27 cellular contexts compared by ENCODE assay signal in genomic region chr4:174403177-174403543, GRCh38.
"Had no signal": no experiment of that assay in that cellular context is flagged by ENCODE, and none has a peak within 500 bp of the region (broad histone marks: within the 10 kb centered on the region; RNA-seq: fewer than 3 reads in every experiment).

No MANE protein-coding gene starts in this region.

- DNase-seq: activated CD4-positive, alpha-beta T cell treated with anti-CD3 and anti-CD28 coated beads, Interleukin-2, amount 50 U/mL, for 1 hour; activated CD4-positive, CD25-positive, alpha-beta regulatory T cell treated with anti-CD3 and anti-CD28 coated beads, Interleukin-2, amount 50 U/mL, for 72 hours; activated CD8-positive, alpha-beta T cell treated with anti-CD3 and anti-CD28 coated beads, Interleukin-2, amount 10 ng/mL, durations not matched to agents 7 days and 5 days; activated naive CD4-positive, alpha-beta T cell; activated naive CD8-positive, alpha-beta T cell treated with anti-CD3 and anti-CD28 coated beads for 36 hours; activated T-cell treated with anti-CD3 and anti-CD28 coated beads, Interleukin-2, amount 50 U/mL, for 1 hour; effector memory CD4-positive, alpha-beta T cell; glutamatergic neuron; hippocampal formation; kidney glomerular epithelial cell; midbrain; natural killer cell; ovary; spleen; stimulated activated CD4-positive, alpha-beta T cell treated with anti-CD3 and anti-CD28 coated beads, Interleukin-4, amount 100 ng/mL, for 4 hours; substantia nigra; thyroid gland had no signal

- H3K36me3 ChIP-seq: breast epithelium, left lung, neutrophil, ovary, prostate gland, spleen, thyroid gland had no signal

- H3K27ac Mint-ChIP-seq: activated CD8-positive, alpha-beta T cell treated with anti-CD3 and anti-CD28 coated beads, Interleukin-2, amount 10 ng/mL, durations not matched to agents 7 days and 5 days; activated naive CD8-positive, alpha-beta T cell treated with anti-CD3 and anti-CD28 coated beads for 36 hours; activated T-helper 17 cell treated with anti-CD3 and anti-CD28 coated beads, Interleukin-2, amount 50 U/mL, for 72 hours; natural killer cell; stimulated activated naive CD8-positive, alpha-beta T cell treated with anti-CD3 and anti-CD28 coated beads, Interleukin-15, Interleukin-2, amounts not matched to agents 100 ng/mL and 50 ng/mL, for 24 hours; T-helper 2 cell treated with Interferon-gamma antibody and Interleukin-4, amounts not matched to agents 5 μg/mL and 100 μg/mL, for 36 hours had no signal

- H3K27me3 Mint-ChIP-seq: activated naive CD8-positive, alpha-beta T cell treated with anti-CD3 and anti-CD28 coated beads for 36 hours; central memory CD8-positive, alpha-beta T cell; stimulated activated naive CD8-positive, alpha-beta T cell treated with anti-CD3 and anti-CD28 coated beads, Interleukin-15, Interleukin-2, amounts not matched to agents 100 ng/mL and 50 ng/mL, for 24 hours had no signal

- H3K9me3 ChIP-seq: breast epithelium, left lung, neutrophil, ovary, prostate gland, spleen, thyroid gland had no signal

- H3K36me3 Mint-ChIP-seq: activated naive CD8-positive, alpha-beta T cell treated with anti-CD3 and anti-CD28 coated beads for 36 hours; natural killer cell had no signal

- H3K4me1 ChIP-seq: breast epithelium, left lung, prostate gland, spleen, thyroid gland had no signal

- H3K4me3 Mint-ChIP-seq: activated CD8-positive, alpha-beta T cell treated with anti-CD3 and anti-CD28 coated beads, Interleukin-2, amount 10 ng/mL, durations not matched to agents 7 days and 5 days; activated naive CD8-positive, alpha-beta T cell treated with anti-CD3 and anti-CD28 coated beads for 36 hours; activated T-helper 17 cell treated with anti-CD3 and anti-CD28 coated beads, Interleukin-2, amount 50 U/mL, for 72 hours; central memory CD8-positive, alpha-beta T cell; natural killer cell; stimulated activated naive CD8-positive, alpha-beta T cell treated with anti-CD3 and anti-CD28 coated beads, Interleukin-15, Interleukin-2, amounts not matched to agents 100 ng/mL and 50 ng/mL, for 24 hours; T-helper 2 cell treated with Interferon-gamma antibody and Interleukin-4, amounts not matched to agents 5 μg/mL and 100 μg/mL, for 36 hours had no signal

- ATAC-seq: activated CD8-positive, alpha-beta T cell treated with anti-CD3 and anti-CD28 coated beads, Interleukin-2, amount 10 ng/mL, durations not matched to agents 7 days and 5 days; left lung; natural killer cell had no signal

- H3K9me3 Mint-ChIP-seq: activated naive CD8-positive, alpha-beta T cell treated with anti-CD3 and anti-CD28 coated beads for 36 hours; natural killer cell; stimulated activated naive CD8-positive, alpha-beta T cell treated with anti-CD3 and anti-CD28 coated beads, Interleukin-15, Interleukin-2, amounts not matched to agents 100 ng/mL and 50 ng/mL, for 24 hours; T-helper 2 cell treated with Interferon-gamma antibody and Interleukin-4, amounts not matched to agents 5 μg/mL and 100 μg/mL, for 36 hours had no signal

- H3K4me1 Mint-ChIP-seq: activated naive CD8-positive, alpha-beta T cell treated with anti-CD3 and anti-CD28 coated beads for 36 hours; activated T-helper 17 cell treated with anti-CD3 and anti-CD28 coated beads, Interleukin-2, amount 50 U/mL, for 72 hours; central memory CD8-positive, alpha-beta T cell; natural killer cell had no signal

- H3K4me3 ChIP-seq: breast epithelium, left lung, lung, ovary, prostate gland, spleen, thyroid gland had no signal

- H3K27me3 ChIP-seq: breast epithelium, left lung, neutrophil, ovary, spleen, thyroid gland had no signal

- H3K27ac ChIP-seq: breast epithelium, left lung, neutrophil, ovary, prostate gland, spleen, thyroid gland, VCaP had no signal
